ENCODE assay signal across 23 cellular contexts in the genomic region with DNA sequence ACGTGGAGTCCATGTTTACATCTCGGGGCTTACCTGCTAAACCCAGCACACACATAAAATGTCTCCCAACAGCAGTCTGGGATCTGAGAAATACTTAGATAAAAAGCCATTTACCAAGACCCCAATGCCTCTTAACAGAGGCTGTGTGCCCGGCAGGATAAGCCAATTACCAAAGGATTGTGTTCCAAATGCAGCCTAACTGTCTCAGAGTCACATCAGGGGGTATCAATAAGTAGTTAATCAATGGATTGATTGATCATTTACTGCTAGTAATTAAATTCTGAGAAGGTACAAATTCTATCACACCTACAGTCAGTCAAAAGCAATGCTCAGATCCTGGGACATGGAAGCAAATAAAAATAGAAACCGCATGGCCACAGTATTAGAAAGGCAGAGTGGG.
DNase-seq lines count a peak whose midpoint lies in the region; FAIRE-seq and TF ChIP-seq lines count a peak whose summit lies in the region.
"Had no signal": no experiment of that assay in that cellular context is flagged by ENCODE, and none has a peak within 500 bp of the region (broad histone marks: within the 10 kb centered on the region; RNA-seq: fewer than 3 reads in every experiment).

No MANE protein-coding gene starts in this region.

- peak; percentile 48 for DNase-seq in D721Med (ENCODE audit: insufficient read length, low spot score)
- peak; percentile 90 for DNase-seq in NCI-H526 treated with DMSO at 0.1 percent for 48 hours (lab: John Stamatoyannopoulos, UW)
- DNase-seq in NCI-H146 (lab: John Stamatoyannopoulos, UW), result no peak
- no peak for DNase-seq in NCI-H187 treated with DMSO at 0.1 percent for 48 hours (lab: John Stamatoyannopoulos, UW)
- DNase-seq in SHP77 treated with DMSO at 0.1 percent for 48 hours (lab: John Stamatoyannopoulos, UW), result no peak
- DNase-seq in globus pallidus (ENCODE audit: low spot score), result no peak
- DNase-seq: CD8-positive, alpha-beta memory T cell; DMS79 treated with DMSO at 0.1 percent for 48 hours; HCEC 1CT; NCI-H1092; NCI-H1417 treated with DMSO at 0.1 percent for 48 hours; NCI-H187; NCI-H2171 treated with DMSO at 0.1 percent for 48 hours; NCI-H345; NCI-H510A treated with DMSO at 0.1 percent for 48 hours; NCI-H774; PC-9 had no signal

- H3K4me1 ChIP-seq in iPS-20b (ENCODE audit: insufficient read depth, low read length), result peaks cover 18% of the 10 kb centered on the region

- H3K36me3 Mint-ChIP-seq in brain, result no peaks in the 10 kb centered on the region

- no peak overlapping the region for H3K4me3 Mint-ChIP-seq in brain
- H3K4me3 Mint-ChIP-seq: B cell; CD8-positive, alpha-beta memory T cell had no signal

- H3K36me3 ChIP-seq in iPS-20b (ENCODE audit: insufficient read depth, low read depth, low read length), result no peaks in the 10 kb centered on the region

- peak overlapping the region; percentile 5; the same call in 1 of the 2 replicates for H3K4me3 ChIP-seq in iPS-20b (ENCODE audit: low read length)
- H3K4me3 ChIP-seq: PC-9 had no signal

- H3K27me3 ChIP-seq in iPS-20b (ENCODE audit: insufficient read depth, low read length), result peaks cover 5% of the 10 kb centered on the region

- H3K4me1 Mint-ChIP-seq in brain, result peaks cover 88% of the 10 kb centered on the region
- H3K4me1 Mint-ChIP-seq: B cell had no signal

- H3K9me3 Mint-ChIP-seq in brain, result peaks cover 0 to 2% (median 0%) of the 10 kb centered on the region in 5 experiments
- H3K9me3 Mint-ChIP-seq: CD8-positive, alpha-beta memory T cell had no signal

- no peaks in the 10 kb centered on the region for H3K27me3 Mint-ChIP-seq in brain

- no peak overlapping the region for H3K9ac ChIP-seq in iPS-20b (ENCODE audit: low read depth, low read length)

- peak; percentile 82 for FAIRE-seq in D721Med (lab: Jason Lieb, UNC)
- FAIRE-seq: GM19239 had no signal

- H3K9me3 ChIP-seq in iPS-20b (ENCODE audit: insufficient read depth, low read depth, low read length), result no peaks in the 10 kb centered on the region

- H3K27ac Mint-ChIP-seq in brain, result peak overlapping the region in 4 of 5 experiments; percentile 81 to 88 (median 84)
- H3K27ac Mint-ChIP-seq: B cell; CD8-positive, alpha-beta memory T cell had no signal

- no peak for TF ChIP-seq CTCF in D721Med (IDR thresholded peaks at IDR 0.05; ENCODE audit: insufficient read depth, missing control alignments)
- no peak for TF ChIP-seq CTCF in brain (conservative IDR thresholded peaks at IDR 0.05)

- no peak overlapping the region for H3K27ac ChIP-seq in iPS-20b (ENCODE audit: low read length)
- H3K27ac ChIP-seq: 22Rv1, C4-2B, PC-9 had no signal

Comparison
In these comparisons a context has a peak if more than half of its experiments do, and no peak if none do; other contexts are left out.
1. DNase-seq: peak in D721Med (single experiment) and NCI-H526 treated with DMSO at 0.1 percent for 48 hours (single experiment); none in NCI-H146 (single experiment), NCI-H187 treated with DMSO at 0.1 percent for 48 hours (single experiment), SHP77 treated with DMSO at 0.1 percent for 48 hours (single experiment) and globus pallidus (single experiment).